In the genomic region with DNA sequence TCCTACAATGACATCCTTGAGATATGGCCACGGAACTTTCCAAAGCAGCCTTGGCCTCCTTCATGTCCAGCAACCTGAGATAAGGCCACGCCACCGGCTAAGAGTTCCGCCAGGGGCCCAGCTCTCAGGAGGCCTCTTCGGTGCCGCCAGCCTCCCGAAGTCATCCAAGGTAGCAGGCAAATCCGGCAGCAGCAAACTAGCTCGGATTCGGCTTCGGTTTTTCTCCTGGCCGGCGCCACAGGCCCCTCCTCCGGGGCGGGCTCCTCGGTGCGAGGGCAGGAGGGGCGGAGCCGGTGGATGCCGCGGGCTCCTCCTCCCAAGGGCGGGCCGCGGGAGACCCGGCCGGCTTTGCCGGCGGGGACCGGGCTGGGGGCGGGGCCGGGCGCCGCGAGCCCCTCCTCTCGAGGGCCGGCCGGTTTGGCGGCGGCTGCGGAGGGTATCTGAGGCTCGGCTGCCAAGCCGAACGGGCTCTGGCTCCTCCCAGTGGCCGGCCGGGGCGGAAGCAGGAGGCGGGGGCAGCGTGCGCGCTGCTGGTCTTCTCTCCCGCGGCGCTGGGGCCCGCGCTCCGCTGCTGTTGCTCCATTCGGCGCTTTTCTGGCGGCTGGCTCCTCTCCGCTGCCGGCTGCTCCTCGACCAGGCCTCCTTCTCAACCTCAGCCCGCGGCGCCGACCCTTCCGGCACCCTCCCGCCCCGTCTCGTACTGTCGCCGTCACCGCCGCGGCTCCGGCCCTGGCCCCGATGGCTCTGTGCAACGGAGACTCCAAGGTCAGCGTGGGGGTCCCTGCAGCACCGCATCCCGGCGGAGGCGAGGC, we compare ENCODE assay signal across 8 cellular contexts. TPM values are rescaled to one million over a fixed set of nuclear protein-coding genes. Genes with fewer than 3 reads are reported as not detected.
A peak's percentile ranks its signal among the peaks of the same experiment; 100 is the strongest.
DNase-seq lines count a peak whose midpoint lies in the region; ATAC-seq lines count a peak whose summit lies in the region.

Gene GMPS (plus strand): TSS at position 518 of the 812 bp plus-strand sequence. CDS start 221 bp downstream, at position 739.

- peaks cover 10% of the 10 kb centered on the region for H3K36me3 Mint-ChIP-seq in activated CD4-positive, alpha-beta T cell treated with anti-CD3 and anti-CD28 coated beads, Interleukin-2, amount 10 ng/mL, durations not matched to agents 7 days and 5 days (ENCODE audit: low read depth)

- peak within 1 kb of the TSS; percentile 97 for H3K27ac Mint-ChIP-seq in activated CD4-positive, alpha-beta T cell treated with anti-CD3 and anti-CD28 coated beads, Interleukin-2, amount 10 ng/mL, durations not matched to agents 7 days and 5 days

- peaks cover 9 to 47% (median 40%) of the 10 kb centered on the region in 11 experiments; a peak in 20 of 22 replicates for H4K20me1 ChIP-seq in BLaER1 treated with 17β-estradiol and CSF1 and Interleukin-3, amounts not matched to agents 10 nM and 100 nM

- H3K9me3 Mint-ChIP-seq in activated CD4-positive, alpha-beta T cell treated with anti-CD3 and anti-CD28 coated beads, Interleukin-2, amount 10 ng/mL, durations not matched to agents 7 days and 5 days, result no peaks in the 10 kb centered on the region

- peak within 1 kb of the TSS; percentile 100 for H3K4me3 Mint-ChIP-seq in activated CD4-positive, alpha-beta T cell treated with anti-CD3 and anti-CD28 coated beads, Interleukin-2, amount 10 ng/mL, durations not matched to agents 7 days and 5 days

- POLR2A ChIA-PET in activated CD4-positive, alpha-beta T cell treated with anti-CD3 and anti-CD28 coated beads, Interleukin-2, amount 10 ng/mL, durations not matched to agents 7 days and 5 days (lab: Charles Lee), result interaction anchor here (1.7 kb wide), 1 partner anchor 17 kb away, joined by 6 read pairs; the partner anchor contains the start of gene SLC33A1

- peaks cover 23 to 35% (median 31%) of the 10 kb centered on the region in 10 experiments for H3K4me1 ChIP-seq in BLaER1 treated with 17β-estradiol and CSF1 and Interleukin-3, amounts not matched to agents 10 nM and 100 nM

- no peaks in the 10 kb centered on the region for H3K27me3 Mint-ChIP-seq in activated CD4-positive, alpha-beta T cell treated with anti-CD3 and anti-CD28 coated beads, Interleukin-2, amount 10 ng/mL, durations not matched to agents 7 days and 5 days

- peak within 1 kb of the TSS; percentile 87 to 99 (median 97) for H3K27ac ChIP-seq in BLaER1 treated with 17β-estradiol and CSF1 and Interleukin-3, amounts not matched to agents 10 nM and 100 nM

- H3K27me3 ChIP-seq in BLaER1 treated with 17β-estradiol and CSF1 and Interleukin-3, amounts not matched to agents 10 nM and 100 nM, result no peaks in the 10 kb centered on the region

- peaks cover 31% of the 10 kb centered on the region for H3K4me1 Mint-ChIP-seq in activated CD4-positive, alpha-beta T cell treated with anti-CD3 and anti-CD28 coated beads, Interleukin-2, amount 10 ng/mL, durations not matched to agents 7 days and 5 days

- H3K4me3 ChIP-seq in BLaER1 treated with 17β-estradiol and CSF1 and Interleukin-3, amounts not matched to agents 10 nM and 100 nM, result peak within 1 kb of the TSS; percentile 88 to 99 (median 97)

- ATAC-seq in GM19328 (IDR thresholded peaks at IDR 0.05; ENCODE audit: unreplicated experiment), result peak; percentile 89
- ATAC-seq in HG03520 (IDR thresholded peaks at IDR 0.05; ENCODE audit: unreplicated experiment), result peak; percentile 85
- ATAC-seq in left lobe of liver, result peak; percentile 93

- peak within 1 kb of the TSS; percentile 81 to 92 (median 89) for H3K4me2 ChIP-seq in BLaER1 treated with 17β-estradiol and CSF1 and Interleukin-3, amounts not matched to agents 10 nM and 100 nM

- H3K9me3 ChIP-seq in BLaER1 treated with 17β-estradiol and CSF1 and Interleukin-3, amounts not matched to agents 10 nM and 100 nM (replicated peaks in 1 of 11), result no peaks in the 10 kb centered on the region

- H3K9ac ChIP-seq in BLaER1 treated with 17β-estradiol and CSF1 and Interleukin-3, amounts not matched to agents 10 nM and 100 nM, result peak within 1 kb of the TSS; percentile 94 to 100 (median 98)

- H3K36me3 ChIP-seq in BLaER1 treated with 17β-estradiol and CSF1 and Interleukin-3, amounts not matched to agents 10 nM and 100 nM, result peaks cover 0 to 19% (median 10%) of the 10 kb centered on the region in 11 experiments; a peak in 10 of 22 replicates

- DNase-seq in NCI-H526 treated with DMSO at 0.1 percent for 48 hours (lab: John Stamatoyannopoulos, UW) (peak; percentile 96), cortex of kidney (lab: John Stamatoyannopoulos, UW) (peak; percentile 67), left lobe of liver (ENCODE audit: low spot score) (peak; percentile 97)
- peak; percentile 94 for DNase-seq in activated CD4-positive, alpha-beta T cell treated with anti-CD3 and anti-CD28 coated beads, Interleukin-2, amount 10 ng/mL, durations not matched to agents 7 days and 5 days
- peak; percentile 92 for DNase-seq in stimulated activated CD4-positive, alpha-beta T cell treated with anti-CD3 and anti-CD28 coated beads, Interleukin-2, amount 100 ng/mL, for 4 hours (ENCODE audit: low read depth)

- CTCF ChIA-PET in activated CD4-positive, alpha-beta T cell treated with anti-CD3 and anti-CD28 coated beads, Interleukin-2, amount 10 ng/mL, durations not matched to agents 7 days and 5 days (lab: Charles Lee), result interaction anchor here (0.7 to 3.0 kb wide), 9 partner anchors 9 to 121 kb away, joined by 3 to 13 read pairs (median 4); partner anchors contain the start of genes C3orf33 and SLC33A1

RNA-seq across cellular contexts. Expression of gene GMPS, which starts in this region (rescaled TPM):
- 10 to 100 TPM; 92.1 to 99.2 TPM for total RNA-seq in activated CD4-positive, alpha-beta T cell treated with anti-CD3 and anti-CD28 coated beads, Interleukin-2, amount 10 ng/mL, durations not matched to agents 7 days and 5 days
- total RNA-seq in left lobe of liver, result 14.6 TPM

Comparison
In these comparisons a context has a peak if more than half of its experiments do, and no peak if none do; other contexts are left out.
1. Peak in every context shown above with its lines: DNase-seq, ATAC-seq, H3K4me3 ChIP-seq and H3K27ac ChIP-seq.